In the genomic region with DNA sequence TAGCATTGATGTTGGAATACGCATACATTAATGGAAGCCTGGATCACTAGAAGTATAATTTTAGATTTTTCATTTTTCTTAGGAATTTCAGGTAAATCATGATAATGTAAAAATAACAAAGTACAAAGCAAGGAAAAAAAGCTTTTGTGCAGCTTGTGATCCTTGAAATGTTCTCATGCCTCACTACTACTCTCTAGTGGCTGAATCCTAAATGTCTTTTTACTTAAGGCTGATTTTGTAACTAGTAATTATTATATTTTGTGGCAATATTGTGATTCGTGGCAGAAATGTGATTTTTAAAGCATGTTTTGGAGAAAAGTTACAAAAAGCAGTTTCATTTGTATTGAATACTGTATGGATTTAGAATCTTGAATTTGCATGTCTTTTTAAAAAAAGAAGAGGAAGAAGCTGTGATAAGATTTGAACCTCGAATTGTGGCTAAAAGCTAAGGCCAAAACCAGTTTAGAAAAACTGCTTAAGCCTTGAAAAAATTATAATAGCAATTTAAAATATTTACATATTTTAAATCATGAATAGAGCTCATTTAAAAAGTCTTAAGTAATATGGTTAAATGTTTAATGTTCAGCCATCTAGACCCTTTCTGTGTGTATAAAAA, we compare ENCODE assay signal across 8 cellular contexts. TPM values are rescaled to one million over a fixed set of nuclear protein-coding genes. Genes with fewer than 3 reads are reported as not detected.
DNase-seq lines count a peak whose midpoint lies in the region; FAIRE-seq and TF ChIP-seq lines count a peak whose summit lies in the region.

No MANE protein-coding gene starts in this region.

- H3K9me3 ChIP-seq in stomach (no peaks in the 10 kb centered on the region), prostate gland (no peaks in the 10 kb centered on the region)

- no peak for DNase-seq in GM18507 (ENCODE audit: extremely low spot score, insufficient read length, low read depth)
- no peak for DNase-seq in RWPE1 (ENCODE audit: low spot score)
- no peak for DNase-seq in frontal cortex (ENCODE audit: low spot score in 2 of 2)
- DNase-seq in stomach = no peak
- no peak for DNase-seq in prostate gland (ENCODE audit: low spot score)
- DNase-seq in activated CD4-positive, alpha-beta T cell treated with anti-CD3 and anti-CD28 coated beads for 48 hours = no peak
- no peak for DNase-seq in middle frontal gyrus (ENCODE audit: extremely low spot score, low spot score)

- no peak for TF ChIP-seq POLR2A in stomach (IDR thresholded peaks at IDR 0.05)
- TF ChIP-seq POLR2A in prostate gland (IDR thresholded peaks at IDR 0.05) = no peak

- H3K36me3 ChIP-seq in stomach (peaks cover 22 to 68% (median 66%) of the 10 kb centered on the region in 4 donors), prostate gland (no peaks in the 10 kb centered on the region)

- H3K4me3 ChIP-seq in stomach (no peak overlapping the region), prostate gland (no peak overlapping the region)

- intact Hi-C loops in stomach (cut with DNase I; ENCODE audit: low total_unique reads) = no loop called here
- intact Hi-C loops in prostate gland (cut with DNase I) = no loop called here

- TF ChIP-seq CTCF in RWPE1 (conservative IDR thresholded peaks at IDR 0.05; ENCODE audit: low read depth) (peak; percentile 53), stomach (IDR thresholded peaks at IDR 0.05) (peak in 2 of 7 experiments; percentile 15 to 18), prostate gland (IDR thresholded peaks at IDR 0.05) (peak in 1 of 4 experiments; percentile 35)

- POLR2A ChIA-PET in RWPE1 (lab: Yijun Ruan, JAX; ENCODE audit: low non-redundant PET) = no interaction called here

- CTCF ChIA-PET in RWPE1 (lab: Yijun Ruan, JAX) = interaction anchor here (0.5 to 1.2 kb wide), 4 partner anchors 9 to 201 kb away, joined by 3 to 4 read pairs (median 4); no protein-coding TSS in a partner anchor

- 75 to 85% (median 82%) methylated on average over 3 of the region's 3 CpGs for WGBS in stomach, 5 donors
- WGBS in prostate gland = 80% methylated on average over 3 of the region's 3 CpGs

- FAIRE-seq in A204.1 (lab: Jason Lieb, UNC) (peak; percentile 94), GM18507 (lab: Jason Lieb, UNC) (peak; percentile 33), frontal cortex (lab: Jason Lieb, UNC) (peak; percentile 8)

- TF ChIP-seq EP300 in stomach (IDR thresholded peaks at IDR 0.05) = no peak

- H3K27me3 ChIP-seq in stomach (no peaks in the 10 kb centered on the region), prostate gland (replicated peaks; ENCODE audit: insufficient read depth) (no peaks in the 10 kb centered on the region)

- H3K27ac ChIP-seq in RWPE1 (no peak overlapping the region), stomach (no peak overlapping the region), prostate gland (no peak overlapping the region)

- peaks cover 0 to 11% (median 0%) of the 10 kb centered on the region in 4 donors for H3K4me1 ChIP-seq in stomach
- H3K4me1 ChIP-seq in prostate gland (replicated peaks) = no peaks in the 10 kb centered on the region

RNA-seq across cellular contexts. Expression of gene U2SURP, which starts 39.0 kb away (rescaled TPM):
- total RNA-seq in frontal cortex (107 TPM), stomach (100 to 1,000 TPM in 2 of 5 donors, 10 to 100 TPM in 3; 50.4 to 156 (median 96.5) TPM), prostate gland (10 to 100 TPM; 38.3 to 59.4 TPM)
- polyA plus RNA-seq in stomach = 10 to 100 TPM; 12.8 to 27.6 (median 16.6) TPM
